1 cellular context compared by ENCODE assay signal in the genomic region with DNA sequence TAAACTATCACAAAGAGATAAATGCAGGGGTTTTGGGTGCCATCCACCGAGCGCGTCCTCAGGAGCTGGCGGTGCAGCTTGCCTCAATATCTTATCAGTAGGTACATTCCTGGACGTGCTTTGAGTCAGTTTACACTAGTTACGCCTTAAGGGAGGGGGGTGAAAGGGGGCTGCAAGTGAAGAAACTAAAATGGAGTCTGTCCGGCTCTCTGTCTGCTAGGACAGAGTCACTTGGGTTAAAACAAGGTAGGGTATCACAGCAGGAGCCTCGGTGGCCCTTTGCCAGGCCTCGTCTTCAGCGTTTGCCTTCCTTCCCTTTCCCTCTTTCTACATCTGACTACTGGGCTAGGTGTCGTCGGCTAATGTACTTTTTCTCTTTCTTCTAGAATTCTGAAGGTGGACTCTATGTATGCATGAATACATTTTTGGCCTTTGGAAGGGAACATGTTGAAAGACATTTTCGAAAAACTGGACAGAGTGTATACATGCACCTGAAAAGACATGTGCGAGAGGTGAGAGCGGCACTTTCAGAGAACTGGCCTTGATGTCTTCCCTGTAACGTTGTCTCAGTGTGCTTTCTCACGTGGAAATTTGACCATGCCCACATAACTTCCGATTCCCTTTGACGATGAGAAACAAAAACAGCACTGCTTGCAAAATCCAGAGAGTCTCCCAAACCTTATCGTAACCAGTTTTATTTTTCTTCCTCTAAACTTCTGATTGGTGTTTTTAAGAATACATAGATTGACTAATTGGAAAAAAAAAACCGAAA.
TF ChIP-seq lines count a peak whose summit lies in the region.

No MANE protein-coding gene starts in this region.

TF ChIP-seq in IMR-90, 13 proteins besides CTCF, POLR2A, EP300 and RAD21:
- no peak for TF ChIP-seq RCOR1 (IDR thresholded peaks at IDR 0.05; ENCODE audit: insufficient replicate concordance, low read length)
- no peak for TF ChIP-seq CHD1 (IDR thresholded peaks at IDR 0.05; ENCODE audit: low read depth, low read length)
- TF ChIP-seq MAFK (IDR thresholded peaks at IDR 0.05; ENCODE audit: low read depth, low read length), result no peak
- TF ChIP-seq, protein P1, sequence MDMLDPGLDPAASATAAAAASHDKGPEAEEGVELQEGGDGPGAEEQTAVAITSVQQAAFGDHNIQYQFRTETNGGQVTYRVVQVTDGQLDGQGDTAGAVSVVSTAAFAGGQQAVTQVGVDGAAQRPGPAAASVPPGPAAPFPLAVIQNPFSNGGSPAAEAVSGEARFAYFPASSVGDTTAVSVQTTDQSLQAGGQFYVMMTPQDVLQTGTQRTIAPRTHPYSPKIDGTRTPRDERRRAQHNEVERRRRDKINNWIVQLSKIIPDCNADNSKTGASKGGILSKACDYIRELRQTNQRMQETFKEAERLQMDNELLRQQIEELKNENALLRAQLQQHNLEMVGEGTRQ (IDR thresholded peaks at IDR 0.05; ENCODE audit: low read depth, low read length), result no peak
- no peak for TF ChIP-seq CEBPB (IDR thresholded peaks at IDR 0.05; ENCODE audit: low read depth, low read length)
- TF ChIP-seq SMC3 (IDR thresholded peaks at IDR 0.05; ENCODE audit: low read depth, low read length), result no peak
- TF ChIP-seq RFX5 (IDR thresholded peaks at IDR 0.05; ENCODE audit: low read depth, low read length), result no peak
- TF ChIP-seq BHLHE40 (IDR thresholded peaks at IDR 0.05; ENCODE audit: low read depth, low read length), result no peak
- TF ChIP-seq MAZ (IDR thresholded peaks at IDR 0.05; ENCODE audit: borderline replicate concordance, low read depth, low read length), result no peak
- no peak for TF ChIP-seq FOS (IDR thresholded peaks at IDR 0.05; ENCODE audit: low read depth, low read length)
- no peak for TF ChIP-seq MXI1 (IDR thresholded peaks at IDR 0.05; ENCODE audit: borderline replicate concordance, low read depth, low read length)
- no peak for TF ChIP-seq NFE2L2 (IDR thresholded peaks at IDR 0.05; ENCODE audit: low read depth, low read length)
- no peak for TF ChIP-seq ELK1 (IDR thresholded peaks at IDR 0.05; ENCODE audit: borderline replicate concordance, low read depth, low read length)
